Comparison of ENCODE assay signal across 1 cellular context in the genomic region with DNA sequence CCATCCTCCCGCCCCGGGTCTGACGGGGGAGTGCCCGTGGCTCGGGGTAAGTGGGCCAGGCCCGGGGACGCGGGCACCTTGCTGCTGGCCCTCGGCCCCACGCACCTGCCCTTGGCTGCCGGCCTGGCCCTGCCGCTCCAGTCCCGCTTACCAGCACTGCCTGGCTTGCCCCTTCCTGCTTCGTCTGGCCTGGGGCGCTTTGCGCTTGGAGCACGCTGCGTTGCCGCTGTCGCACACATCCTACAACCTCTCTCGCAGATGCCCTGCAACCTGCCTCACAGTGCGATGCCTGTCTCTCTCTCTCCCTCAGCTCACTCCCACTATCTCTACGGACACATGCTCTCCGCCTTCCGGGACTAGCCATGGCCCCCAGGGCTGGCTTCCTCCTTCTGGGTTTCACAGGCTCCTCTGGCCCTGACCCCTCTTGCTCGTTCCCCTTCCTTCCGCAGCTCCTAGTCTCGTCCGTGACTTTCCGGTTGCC.
TF ChIP-seq lines count a peak whose summit lies in the region.

No MANE protein-coding gene starts in this region.

TF ChIP-seq in WTC11, 78 proteins besides CTCF, POLR2A, EP300 and RAD21 (continued from another document):
- TF ChIP-seq, protein P1, sequence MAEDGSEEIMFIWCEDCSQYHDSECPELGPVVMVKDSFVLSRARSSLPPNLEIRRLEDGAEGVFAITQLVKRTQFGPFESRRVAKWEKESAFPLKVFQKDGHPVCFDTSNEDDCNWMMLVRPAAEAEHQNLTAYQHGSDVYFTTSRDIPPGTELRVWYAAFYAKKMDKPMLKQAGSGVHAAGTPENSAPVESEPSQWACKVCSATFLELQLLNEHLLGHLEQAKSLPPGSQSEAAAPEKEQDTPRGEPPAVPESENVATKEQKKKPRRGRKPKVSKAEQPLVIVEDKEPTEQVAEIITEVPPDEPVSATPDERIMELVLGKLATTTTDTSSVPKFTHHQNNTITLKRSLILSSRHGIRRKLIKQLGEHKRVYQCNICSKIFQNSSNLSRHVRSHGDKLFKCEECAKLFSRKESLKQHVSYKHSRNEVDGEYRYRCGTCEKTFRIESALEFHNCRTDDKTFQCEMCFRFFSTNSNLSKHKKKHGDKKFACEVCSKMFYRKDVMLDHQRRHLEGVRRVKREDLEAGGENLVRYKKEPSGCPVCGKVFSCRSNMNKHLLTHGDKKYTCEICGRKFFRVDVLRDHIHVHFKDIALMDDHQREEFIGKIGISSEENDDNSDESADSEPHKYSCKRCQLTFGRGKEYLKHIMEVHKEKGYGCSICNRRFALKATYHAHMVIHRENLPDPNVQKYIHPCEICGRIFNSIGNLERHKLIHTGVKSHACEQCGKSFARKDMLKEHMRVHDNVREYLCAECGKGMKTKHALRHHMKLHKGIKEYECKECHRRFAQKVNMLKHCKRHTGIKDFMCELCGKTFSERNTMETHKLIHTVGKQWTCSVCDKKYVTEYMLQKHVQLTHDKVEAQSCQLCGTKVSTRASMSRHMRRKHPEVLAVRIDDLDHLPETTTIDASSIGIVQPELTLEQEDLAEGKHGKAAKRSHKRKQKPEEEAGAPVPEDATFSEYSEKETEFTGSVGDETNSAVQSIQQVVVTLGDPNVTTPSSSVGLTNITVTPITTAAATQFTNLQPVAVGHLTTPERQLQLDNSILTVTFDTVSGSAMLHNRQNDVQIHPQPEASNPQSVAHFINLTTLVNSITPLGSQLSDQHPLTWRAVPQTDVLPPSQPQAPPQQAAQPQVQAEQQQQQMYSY (CRISPR knock-in tag; IDR thresholded peaks at IDR 0.05): no peak
